Comparison of ENCODE assay signal across 11 cellular contexts in genomic region chr9:121371495-121371911, GRCh38. TPM values are rescaled to one million over a fixed set of nuclear protein-coding genes. Genes with fewer than 3 reads are reported as not detected.
DNase-seq lines count a peak whose midpoint lies in the region; ATAC-seq and TF ChIP-seq lines count a peak whose summit lies in the region.
"Had no signal": no experiment of that assay in that cellular context is flagged by ENCODE, and none has a peak within 500 bp of the region (broad histone marks: within the 10 kb centered on the region; RNA-seq: fewer than 3 reads in every experiment).

No MANE protein-coding gene starts in this region.

- TF ChIP-seq CTCF in NB4 (IDR thresholded peaks at IDR 0.05; ENCODE audit: low read depth, low read length) (no peak), esophagus squamous epithelium (IDR thresholded peaks at IDR 0.05) (no peak), psoas muscle (IDR thresholded peaks at IDR 0.05) (no peak)

- H3K79me1 ChIP-seq in mesendoderm (ENCODE audit: low read length): no peaks in the 10 kb centered on the region

- H3K18ac ChIP-seq in mesendoderm (ENCODE audit: low read length): no peak overlapping the region

- no peak overlapping the region for H2BK5ac ChIP-seq in mesendoderm (ENCODE audit: low read length)

- H3K36me3 ChIP-seq in ACC112 (ENCODE audit: insufficient read depth, low read length): no peaks in the 10 kb centered on the region
- H3K36me3 ChIP-seq in esophagus squamous epithelium: no peaks in the 10 kb centered on the region
- H3K36me3 ChIP-seq in psoas muscle (ENCODE audit: insufficient read depth in 1 of 2, low read depth in 1 of 2): peaks cover 0 to 11% of the 10 kb centered on the region in 2 donors
- no peaks in the 10 kb centered on the region for H3K36me3 ChIP-seq in mesendoderm (ENCODE audit: control insufficient read depth, insufficient read depth, low read length)

- no peak overlapping the region for H3K4me3 ChIP-seq in ACC112 (ENCODE audit: low read depth, low read length)
- H3K4me3 ChIP-seq in NB4 (ENCODE audit: low read depth, low read length): peak overlapping the region; percentile 6
- H3K4me3 ChIP-seq in esophagus squamous epithelium: no peak overlapping the region
- H3K4me3 ChIP-seq in psoas muscle: no peak overlapping the region
- H3K4me3 ChIP-seq in mesendoderm (ENCODE audit: low read length): no peak overlapping the region

- H3K23ac ChIP-seq in mesendoderm (ENCODE audit: low read length): no peak overlapping the region

- TF ChIP-seq POLR2A in NB4 (IDR thresholded peaks at IDR 0.05; ENCODE audit: extremely low read depth, insufficient read length) (no peak), esophagus squamous epithelium (IDR thresholded peaks at IDR 0.05) (no peak)

- no peak overlapping the region for H3K9ac ChIP-seq in mesendoderm (ENCODE audit: low read length)

- H3K79me2 ChIP-seq in ACC112 (ENCODE audit: control insufficient read depth, insufficient read depth, low read length, unreplicated experiment) (peaks cover 29% of the 10 kb centered on the region), mesendoderm (ENCODE audit: control insufficient read depth, insufficient read depth, low read length) (no peaks in the 10 kb centered on the region)

- no peak overlapping the region for H2BK120ac ChIP-seq in mesendoderm (ENCODE audit: low read depth, low read length)

- H3K27me3 ChIP-seq in ACC112 (ENCODE audit: insufficient read depth, low read length): no peaks in the 10 kb centered on the region
- no peaks in the 10 kb centered on the region for H3K27me3 ChIP-seq in esophagus squamous epithelium
- no peaks in the 10 kb centered on the region for H3K27me3 ChIP-seq in psoas muscle (ENCODE audit: insufficient read depth in 3 of 3, low read length in 2 of 3)
- no peaks in the 10 kb centered on the region for H3K27me3 ChIP-seq in mesendoderm (ENCODE audit: insufficient read depth, low read length, poor library complexity)

- intact Hi-C loops in esophagus squamous epithelium (cut with DNase I): no loop called here
- intact Hi-C loops in psoas muscle (cut with DNase I): no loop called here

- 65 to 71% methylated on average over 4 of the region's 4 CpGs for WGBS in esophagus squamous epithelium, 2 donors
- WGBS in psoas muscle, 3 donors: 58 to 63% (median 60%) methylated on average over 4 of the region's 4 CpGs
- no CpG with 5 or more reads among the region's 4 CpGs for WGBS in mesendoderm (ENCODE audit: extremely low coverage, insufficient coverage, low lambda C conversion rate)

- no peak overlapping the region for H3K4ac ChIP-seq in mesendoderm (ENCODE audit: low read depth, low read length)

- no peak overlapping the region for H3K56ac ChIP-seq in mesendoderm (ENCODE audit: low read length)

- no peak overlapping the region for H4K8ac ChIP-seq in mesendoderm (ENCODE audit: low read depth, low read length)

- H2AFZ ChIP-seq in ACC112 (ENCODE audit: low read length, unreplicated experiment): no peak overlapping the region

- H3K9me3 ChIP-seq in esophagus squamous epithelium: no peaks in the 10 kb centered on the region
- H3K9me3 ChIP-seq in psoas muscle: no peaks in the 10 kb centered on the region

- H3K27ac ChIP-seq in ACC112 (ENCODE audit: low read depth, low read length) (peak overlapping the region; percentile 73; the same call in 1 of the 2 replicates), esophagus squamous epithelium (peak overlapping the region; percentile 74 to 98 (median 97)), psoas muscle (peak overlapping the region; percentile 98), mesendoderm (ENCODE audit: low read depth, low read length) (no peak overlapping the region)

- H4K5ac ChIP-seq in mesendoderm (ENCODE audit: low read length): no peak overlapping the region

- no peak overlapping the region for H3K4me2 ChIP-seq in mesendoderm (ENCODE audit: low read length)

- H2AK5ac ChIP-seq in mesendoderm (ENCODE audit: low read length): no peak overlapping the region

- ATAC-seq in psoas muscle (no peak), GM21423 (IDR thresholded peaks at IDR 0.05; ENCODE audit: unreplicated experiment) (no peak)

- H3K4me1 ChIP-seq in ACC112 (ENCODE audit: control insufficient read depth, insufficient read depth, low read length, unreplicated experiment): peaks cover 38% of the 10 kb centered on the region
- peaks cover 23 to 93% (median 48%) of the 10 kb centered on the region in 3 donors for H3K4me1 ChIP-seq in esophagus squamous epithelium
- peaks cover 43% of the 10 kb centered on the region for H3K4me1 ChIP-seq in psoas muscle
- H3K4me1 ChIP-seq in mesendoderm (ENCODE audit: control insufficient read depth, low read depth, low read length): peaks cover 3% of the 10 kb centered on the region

- H2BK15ac ChIP-seq in mesendoderm (replicated peaks; ENCODE audit: low read depth): no peak overlapping the region

- no peak for DNase-seq in NB4 (ENCODE audit: low read depth)
- no peak for DNase-seq in esophagus squamous epithelium (lab: John Stamatoyannopoulos, UW)
- DNase-seq in psoas muscle: no peak
- no peak for DNase-seq in NAMALWA (ENCODE audit: low spot score)
- DNase-seq in mesendoderm: no peak
- DNase-seq in NCI-H128 (lab: John Stamatoyannopoulos, UW; ENCODE audit: unreplicated experiment): no peak
- DNase-seq: COR-L47, hippocampal formation, T-helper 9 cell had no signal

RNA-seq across cellular contexts. Expression of gene STOM, which starts 1.5 kb away (rescaled TPM):
- total RNA-seq in esophagus squamous epithelium (100 to 1,000 TPM in 2 of 4 donors, 10 to 100 TPM in 2; 43.7 to 169 (median 119) TPM), psoas muscle (100 to 1,000 TPM in 3 of 4 donors, 10 to 100 TPM in 1; 89.6 to 237 (median 114) TPM)
- 10 to 100 TPM; 53.2 to 83.4 (median 62.2) TPM for polyA plus RNA-seq in psoas muscle
- polyA plus RNA-seq in mesendoderm (2013, experiment 1 of 2): 23.0 TPM
- polyA plus RNA-seq in mesendoderm (2013, experiment 2 of 2): 22.2 TPM
